Comparison of ENCODE assay signal across 21 cellular contexts in genomic region chr1:153799016-153799415, GRCh38. TPM values are rescaled to one million over a fixed set of nuclear protein-coding genes. Genes with fewer than 3 reads are reported as not detected.
A peak's percentile ranks its signal among the peaks of the same experiment; 100 is the strongest.
DNase-seq lines count a peak whose midpoint lies in the region; ATAC-seq and TF ChIP-seq lines count a peak whose summit lies in the region.
"Had no signal": no experiment of that assay in that cellular context is flagged by ENCODE, and none has a peak within 500 bp of the region (broad histone marks: within the 10 kb centered on the region; RNA-seq: fewer than 3 reads in every experiment).

No MANE protein-coding gene starts in this region.

- H3K4me1 ChIP-seq in CD8-positive, alpha-beta T cell (ENCODE audit: insufficient read depth, low read length) = peaks cover 24% of the 10 kb centered on the region
- H3K4me1 ChIP-seq: SJSA1 had no signal

- no peak overlapping the region for H3K4me3 ChIP-seq in CD8-positive, alpha-beta T cell (ENCODE audit: low read depth, low read length)
- H3K4me3 ChIP-seq: BLaER1, MG63, SJSA1 had no signal

- no peak for ATAC-seq in CD8-positive, alpha-beta T cell
- no peak for ATAC-seq in WTC11
- no peak for ATAC-seq in GM19463 (IDR thresholded peaks at IDR 0.05; ENCODE audit: unreplicated experiment)
- ATAC-seq: Right ventricle myocardium inferior had no signal

- H3K27ac ChIP-seq in 22Rv1 = peak overlapping the region; percentile 20
- no peak overlapping the region for H3K27ac ChIP-seq in CD8-positive, alpha-beta T cell (ENCODE audit: low read depth, low read length)
- H3K27ac ChIP-seq: BLaER1, SJSA1 had no signal

- TF ChIP-seq CTCF in 22Rv1 (IDR thresholded peaks at IDR 0.05) (no peak), WTC11 (IDR thresholded peaks at IDR 0.05) (no peak), osteocyte (IDR thresholded peaks at IDR 0.05) (no peak)
- no peak for TF ChIP-seq CTCF in CD8-positive, alpha-beta T cell (IDR thresholded peaks at IDR 0.05)

- intact Hi-C loops in CD8-positive, alpha-beta T cell (cut with DNase I, micrococcal nuclease) = loop anchor here (5.0 kb wide), 2 partner anchors 123 to 473 kb away; partner anchors contain the start of genes GATAD2B (in 1 of the 2) and HAX1 (in 1 of the 2)

- peak overlapping the region; percentile 20 for H3K27ac Mint-ChIP-seq in CD8-positive, alpha-beta T cell
- H3K27ac Mint-ChIP-seq in WTC11 = peak overlapping the region; percentile 36; the same call in 1 of the 2 replicates
- H3K27ac Mint-ChIP-seq in osteocyte (ENCODE audit: unreplicated experiment) = peak overlapping the region; percentile 3
- H3K27ac Mint-ChIP-seq: HFFc6 had no signal

- no peak overlapping the region for H3K4me3 Mint-ChIP-seq in CD8-positive, alpha-beta T cell
- H3K4me3 Mint-ChIP-seq in WTC11 = no peak overlapping the region
- H3K4me3 Mint-ChIP-seq in osteocyte (ENCODE audit: unreplicated experiment) = no peak overlapping the region
- H3K4me3 Mint-ChIP-seq: CD8-positive, alpha-beta memory T cell; HFFc6 had no signal

- no peaks in the 10 kb centered on the region for H3K27me3 Mint-ChIP-seq in CD8-positive, alpha-beta T cell (ENCODE audit: low read depth)
- no peaks in the 10 kb centered on the region; the same call in 1 of the 2 replicates for H3K27me3 Mint-ChIP-seq in WTC11 (ENCODE audit: low read depth)
- no peaks in the 10 kb centered on the region for H3K27me3 Mint-ChIP-seq in osteocyte (ENCODE audit: unreplicated experiment)
- H3K27me3 Mint-ChIP-seq: CD8-positive, alpha-beta memory T cell had no signal

- H3K36me3 ChIP-seq in CD8-positive, alpha-beta T cell (ENCODE audit: insufficient read depth, low read length) = no peaks in the 10 kb centered on the region
- H3K36me3 ChIP-seq: SJSA1 had no signal

- POLR2A ChIA-PET in CD8-positive, alpha-beta T cell (lab: Charles Lee) = interaction anchor here (1.2 to 1.7 kb wide), 2 partner anchors 124 to 191 kb away, joined by 3 to 5 read pairs; partner anchors contain the start of genes GATAD2B and RPS27
- POLR2A ChIA-PET in WTC11 (lab: Charles Lee) = interaction anchor here (1.3 kb wide), 1 partner anchor 179 kb away, joined by 3 read pairs; the partner anchor contains the start of gene JTB

- no peaks in the 10 kb centered on the region for H3K9me3 Mint-ChIP-seq in CD8-positive, alpha-beta T cell
- no peaks in the 10 kb centered on the region for H3K9me3 Mint-ChIP-seq in WTC11
- H3K9me3 Mint-ChIP-seq in osteocyte (ENCODE audit: unreplicated experiment) = no peaks in the 10 kb centered on the region
- H3K9me3 Mint-ChIP-seq: CD8-positive, alpha-beta memory T cell; HFFc6 had no signal

- no peaks in the 10 kb centered on the region for H3K27me3 ChIP-seq in CD8-positive, alpha-beta T cell (ENCODE audit: insufficient read depth, low read length)
- H3K27me3 ChIP-seq: BLaER1, MG63, SJSA1 had no signal

- H3K4me1 Mint-ChIP-seq in CD8-positive, alpha-beta T cell (ENCODE audit: low read depth) = peaks cover 22% of the 10 kb centered on the region
- H3K4me1 Mint-ChIP-seq in WTC11 (peaks cover 22% of the 10 kb centered on the region), osteocyte (ENCODE audit: unreplicated experiment) (peaks cover 8% of the 10 kb centered on the region)

- H3K36me3 Mint-ChIP-seq in CD8-positive, alpha-beta T cell = peaks cover 8% of the 10 kb centered on the region
- H3K36me3 Mint-ChIP-seq in WTC11 (no peaks in the 10 kb centered on the region; the same call in 1 of the 2 replicates), osteocyte (ENCODE audit: unreplicated experiment) (peaks cover 8% of the 10 kb centered on the region)

- CTCF ChIA-PET in CD8-positive, alpha-beta T cell (lab: Charles Lee) = interaction anchor here (1.3 to 5.2 kb wide), 6 partner anchors 17 to 190 kb away, joined by 3 to 73 read pairs (median 10); partner anchors contain the start of genes CRTC2 and RAB13
- CTCF ChIA-PET in WTC11 (lab: Charles Lee) = interaction anchor here (0.9 to 3.9 kb wide), 4 partner anchors 12 to 188 kb away, joined by 3 to 51 read pairs (median 4); partner anchors contain the start of genes DENND4B and RAB13

- no peaks in the 10 kb centered on the region for H3K9me3 ChIP-seq in CD8-positive, alpha-beta T cell (ENCODE audit: low read length)
- H3K9me3 ChIP-seq: BLaER1, MG63, SJSA1 had no signal

- no peak for DNase-seq in CD8-positive, alpha-beta T cell
- no peak for DNase-seq in WTC11 (ENCODE audit: low spot score)
- no peak for DNase-seq in osteocyte (ENCODE audit: extremely low spot score, unreplicated experiment)
- no peak for DNase-seq in activated naive CD4-positive, alpha-beta T cell treated with anti-CD3 and anti-CD28 coated beads, Interleukin-2, amount 50 U/mL, for 16 hours
- DNase-seq in NCI-H1092 (lab: John Stamatoyannopoulos, UW) = no peak
- DNase-seq: CD8-positive, alpha-beta memory T cell; DMS53; GDM1; HFFc6; Kasumi-1; MG63; NCI-H1417 treated with DMSO at 0.1 percent for 48 hours; NCI-H187; NCI-H446 treated with DMSO at 0.1 percent for 48 hours; NCI-H526 treated with DMSO at 0.1 percent for 48 hours; OCI-M1 had no signal

TF ChIP-seq in WTC11, 78 proteins besides CTCF, POLR2A, EP300 and RAD21:
- TF ChIP-seq ZNF263 (CRISPR knock-in tag; IDR thresholded peaks at IDR 0.05; ENCODE audit: low read depth) = no peak
- no peak for TF ChIP-seq ATF1 (CRISPR knock-in tag; IDR thresholded peaks at IDR 0.05)
- TF ChIP-seq NFYB (CRISPR knock-in tag; conservative IDR thresholded peaks at IDR 0.05; ENCODE audit: low read depth) = no peak
- TF ChIP-seq GRHL2 (CRISPR knock-in tag; IDR thresholded peaks at IDR 0.05; ENCODE audit: insufficient replicate concordance, severe bottlenecking) = no peak
- TF ChIP-seq E2F4 (CRISPR knock-in tag; IDR thresholded peaks at IDR 0.05; ENCODE audit: borderline replicate concordance, low read depth) = no peak
- no peak for TF ChIP-seq ARID4B (CRISPR knock-in tag; IDR thresholded peaks at IDR 0.05; ENCODE audit: borderline replicate concordance)
- no peak for TF ChIP-seq FOXP1 (CRISPR knock-in tag; IDR thresholded peaks at IDR 0.05; ENCODE audit: borderline replicate concordance)
- TF ChIP-seq STAT6 (CRISPR knock-in tag; conservative IDR thresholded peaks at IDR 0.05; ENCODE audit: low read depth) = no peak

RNA-seq across cellular contexts. Expression of gene SLC27A3, which starts 23.8 kb away (rescaled TPM):
- total RNA-seq in CD8-positive, alpha-beta T cell = 1 to 10 TPM; 6.5 to 6.6 TPM
- 36.3 to 38.9 TPM (median 36.9 TPM) in 3 replicates for total RNA-seq in WTC11 (2021)
- 9.9 and 11.9 TPM in 2 replicates for total RNA-seq in osteocyte
